ENCODE assay signal across 29 cellular contexts in the genomic region with DNA sequence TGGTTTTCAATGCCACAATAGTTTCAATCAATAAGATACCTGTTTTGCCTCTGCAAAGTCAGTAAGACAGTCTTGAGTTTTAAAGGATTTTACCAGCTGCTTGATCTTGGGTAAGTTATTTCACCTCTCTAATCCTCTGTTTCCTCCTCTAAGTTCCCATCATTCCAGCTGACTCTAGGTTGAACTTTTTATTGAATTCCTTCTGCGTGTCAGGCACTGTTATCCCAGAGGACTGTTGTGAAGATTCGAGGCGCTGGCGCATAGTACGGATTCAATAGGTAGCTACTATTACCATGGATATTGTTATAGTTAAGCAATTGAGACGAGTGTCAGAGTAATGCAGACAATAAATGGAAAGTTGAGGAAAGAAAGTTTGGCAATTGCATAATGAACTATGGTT.
"Had no signal": no experiment of that assay in that cellular context is flagged by ENCODE, and none has a peak within 500 bp of the region (broad histone marks: within the 10 kb centered on the region; RNA-seq: fewer than 3 reads in every experiment).

No MANE protein-coding gene starts in this region.

- H3K27me3 Mint-ChIP-seq: effector memory CD8-positive, alpha-beta T cell had no signal

- DNase-seq: activated CD4-positive, alpha-beta T cell treated with anti-CD3 and anti-CD28 coated beads, Interleukin-2, amount 50 U/mL, for 1 hour; activated CD8-positive, alpha-beta memory T cell treated with anti-CD3 and anti-CD28 coated beads, Interleukin-2, amount 10 ng/mL, durations not matched to agents 7 days and 5 days; activated CD8-positive, alpha-beta T cell treated with anti-CD3 and anti-CD28 coated beads, Interleukin-2, amount 10 ng/mL, durations not matched to agents 7 days and 5 days; activated naive CD4-positive, alpha-beta T cell treated with Interleukin-2 at 50 U/mL for 16 hours; activated T-cell treated with anti-CD3 and anti-CD28 coated beads, Interleukin-2, amount 50 U/mL, for 72 hours; aorta; body of pancreas; cerebellar nuclear complex; dorsolateral prefrontal cortex; effector memory CD8-positive, alpha-beta T cell; erythroblast; hippocampal formation; kidney; left colon; ovary; retina; small intestine; stimulated activated CD4-positive, alpha-beta T cell treated with anti-CD3 and anti-CD28 coated beads, Interleukin-1b, Interleukin-23, amount 100 ng/mL, for 48 hours; stimulated activated CD4-positive, alpha-beta T cell treated with anti-CD3 and anti-CD28 coated beads, Interleukin-4, amount 100 ng/mL, for 4 hours; stimulated activated CD8-positive, alpha-beta memory T cell treated with anti-CD3 and anti-CD28 coated beads, Interleukin-4, amount 100 ng/mL, for 48 hours; T-helper 2 cell; tibial artery had no signal

- H3K4me3 ChIP-seq: body of pancreas, coronary artery, dorsolateral prefrontal cortex, gastroesophageal sphincter, ovary, prostate gland, suprapubic skin, tibial artery had no signal

- H3K4me1 Mint-ChIP-seq: nephron had no signal

- H3K27me3 ChIP-seq: body of pancreas, gastroesophageal sphincter, ovary, suprapubic skin, tibial artery had no signal

- ATAC-seq: activated CD8-positive, alpha-beta memory T cell treated with anti-CD3 and anti-CD28 coated beads, Interleukin-2, amount 10 ng/mL, durations not matched to agents 7 days and 5 days; activated CD8-positive, alpha-beta T cell treated with anti-CD3 and anti-CD28 coated beads, Interleukin-2, amount 10 ng/mL, durations not matched to agents 7 days and 5 days; activated T-cell treated with anti-CD3 and anti-CD28 coated beads, Interleukin-2, amount 50 U/mL, for 72 hours; body of pancreas; effector memory CD8-positive, alpha-beta T cell; gastroesophageal sphincter; left colon; sciatic nerve had no signal

- H3K9me3 Mint-ChIP-seq: activated T-cell treated with anti-CD3 and anti-CD28 coated beads, Interleukin-2, amount 50 U/mL, for 72 hours; effector memory CD8-positive, alpha-beta T cell; nephron had no signal

- H3K4me3 Mint-ChIP-seq: activated CD8-positive, alpha-beta memory T cell treated with anti-CD3 and anti-CD28 coated beads, Interleukin-2, amount 10 ng/mL, durations not matched to agents 7 days and 5 days; activated CD8-positive, alpha-beta T cell treated with anti-CD3 and anti-CD28 coated beads, Interleukin-2, amount 10 ng/mL, durations not matched to agents 7 days and 5 days; activated naive CD8-positive, alpha-beta T cell; activated T-cell treated with anti-CD3 and anti-CD28 coated beads, Interleukin-2, amount 50 U/mL, for 72 hours; effector memory CD8-positive, alpha-beta T cell; nephron had no signal

- H3K36me3 Mint-ChIP-seq: activated CD8-positive, alpha-beta memory T cell treated with anti-CD3 and anti-CD28 coated beads, Interleukin-2, amount 10 ng/mL, durations not matched to agents 7 days and 5 days; activated naive CD8-positive, alpha-beta T cell had no signal

- H3K27ac ChIP-seq: body of pancreas, coronary artery, dorsolateral prefrontal cortex, gastroesophageal sphincter, ovary, prostate gland, suprapubic skin, tibial artery had no signal

- H3K27ac Mint-ChIP-seq: activated CD8-positive, alpha-beta memory T cell treated with anti-CD3 and anti-CD28 coated beads, Interleukin-2, amount 10 ng/mL, durations not matched to agents 7 days and 5 days; activated CD8-positive, alpha-beta T cell treated with anti-CD3 and anti-CD28 coated beads, Interleukin-2, amount 10 ng/mL, durations not matched to agents 7 days and 5 days; activated naive CD8-positive, alpha-beta T cell; activated T-cell treated with anti-CD3 and anti-CD28 coated beads, Interleukin-2, amount 50 U/mL, for 72 hours; effector memory CD8-positive, alpha-beta T cell; nephron had no signal

- H3K36me3 ChIP-seq: gastroesophageal sphincter, ovary, prostate gland, suprapubic skin, tibial artery had no signal

- H3K4me1 ChIP-seq: body of pancreas, gastroesophageal sphincter, prostate gland, suprapubic skin, tibial artery had no signal

- H3K9me3 ChIP-seq: body of pancreas, gastroesophageal sphincter, ovary, prostate gland, suprapubic skin, tibial artery had no signal
